Comparison of ENCODE assay signal across 31 cellular contexts in the genomic region with DNA sequence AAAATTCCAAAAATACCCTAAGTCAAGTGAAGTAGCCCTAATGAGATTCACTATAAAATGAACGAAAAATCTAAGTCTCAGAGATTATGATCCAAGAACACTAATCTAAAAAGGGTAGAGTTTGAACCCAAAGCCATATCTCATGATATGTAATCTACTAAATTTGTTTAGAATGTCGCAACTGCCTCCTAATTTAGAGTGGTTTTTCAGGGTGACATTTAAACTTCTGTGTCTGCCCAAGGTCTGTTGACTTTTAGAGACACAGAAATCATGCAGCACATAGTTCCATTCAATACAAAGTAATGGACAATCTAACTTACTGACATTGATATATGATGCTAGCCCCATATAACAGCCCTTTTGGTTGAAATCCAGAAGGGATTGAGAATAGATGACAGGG. TPM values are rescaled to one million over a fixed set of nuclear protein-coding genes. Genes with fewer than 3 reads are reported as not detected.
"Had no signal": no experiment of that assay in that cellular context is flagged by ENCODE, and none has a peak within 500 bp of the region (broad histone marks: within the 10 kb centered on the region; RNA-seq: fewer than 3 reads in every experiment).

No MANE protein-coding gene starts in this region.

- ATAC-seq: naive thymus-derived CD4-positive, alpha-beta T cell; natural killer cell; psoas muscle; right cardiac atrium; sciatic nerve; stimulated activated memory B cell treated with anti-CD40 and anti-IgM and Interleukin-4, amounts not matched to agents 10 μg/mL and 1 μg/mL and 100 μg/mL, for 72 hours; stimulated activated naive CD8-positive, alpha-beta T cell treated with anti-CD3 and anti-CD28 coated beads, Interleukin-15, amount 100 ng/mL, for 72 hours; stimulated activated naive CD8-positive, alpha-beta T cell treated with anti-CD3 and anti-CD28 coated beads, Interleukin-15, Interleukin-2, amounts not matched to agents 100 U/mL and 50 U/mL, for 24 hours; upper lobe of right lung had no signal

- H3K4me3 ChIP-seq: neural progenitor cell, ovary, psoas muscle, skin epidermis, smooth muscle cell, spleen, suprapubic skin, testis, thyroid gland, transverse colon, upper lobe of right lung, uterus had no signal

- DNase-seq: naive thymus-derived CD4-positive, alpha-beta T cell; natural killer cell; occipital lobe; ovary; posterior cingulate gyrus; psoas muscle; right cardiac atrium; spleen; stimulated activated CD4-positive, alpha-beta T cell treated with anti-CD3 and anti-CD28 coated beads, Interleukin-12 subunit alpha, Interleukin-12 subunit beta, amount 100 ng/mL, for 4 hours; stimulated activated CD4-positive, alpha-beta T cell treated with anti-CD3 and anti-CD28 coated beads, Interleukin-1b, Interleukin-23, amount 100 ng/mL, for 48 hours; stimulated activated CD4-positive, alpha-beta T cell treated with anti-CD3 and anti-CD28 coated beads, Interleukin-4, amount 100 ng/mL, for 1 hour; stimulated activated CD4-positive, alpha-beta T cell treated with anti-CD3 and anti-CD28 coated beads, Interleukin-4, amount 100 ng/mL, for 4 hours; stimulated activated CD8-positive, alpha-beta memory T cell treated with anti-CD3 and anti-CD28 coated beads, Interleukin-4, amount 100 ng/mL, for 48 hours; stimulated activated naive CD4-positive, alpha-beta T cell; stimulated activated naive CD8-positive, alpha-beta T cell treated with anti-CD3 and anti-CD28 coated beads, Interleukin-15, amount 100 ng/mL, for 72 hours; stimulated activated naive CD8-positive, alpha-beta T cell treated with anti-CD3 and anti-CD28 coated beads, Interleukin-15, Interleukin-2, amounts not matched to agents 100 U/mL and 50 U/mL, for 24 hours; substantia nigra; testis; thyroid gland; transverse colon; upper lobe of right lung; uterus had no signal

- H2AFZ ChIP-seq: neural progenitor cell, parathyroid adenoma had no signal

- H3K4me1 ChIP-seq: neural progenitor cell, parathyroid adenoma, psoas muscle, spleen, suprapubic skin, testis, transverse colon, upper lobe of right lung, uterus had no signal

- H3K4me2 ChIP-seq: neural progenitor cell, smooth muscle cell had no signal

- H3K27ac ChIP-seq: neural progenitor cell, ovary, parathyroid adenoma, psoas muscle, skin epidermis, spleen, suprapubic skin, testis, thyroid gland, transverse colon, upper lobe of right lung, uterus had no signal

- H3K36me3 ChIP-seq: neural progenitor cell, ovary, spleen, suprapubic skin, thyroid gland, transverse colon, upper lobe of right lung, uterus had no signal

- H3K9ac ChIP-seq: neural progenitor cell, parathyroid adenoma had no signal

- H3K27me3 ChIP-seq: neural progenitor cell, ovary, spleen, suprapubic skin, testis, thyroid gland, transverse colon, upper lobe of right lung, uterus had no signal

- H3K9me3 ChIP-seq: ovary, psoas muscle, spleen, suprapubic skin, testis, thyroid gland, transverse colon, upper lobe of right lung, uterus had no signal

RNA-seq across cellular contexts. Expression of gene FMO3, which starts 28.9 kb away (rescaled TPM):
- total RNA-seq: naive thymus-derived CD4-positive, alpha-beta T cell; natural killer cell; occipital lobe; progenitor cell of endocrine pancreas; smooth muscle cell had no signal
- polyA plus RNA-seq: naive thymus-derived CD4-positive, alpha-beta T cell; neural cell; smooth muscle cell had no signal
